In genomic region chr7:11256501-11256900, GRCh38 we compare ENCODE assay signal across 23 cellular contexts.
"Had no signal": no experiment of that assay in that cellular context is flagged by ENCODE, and none has a peak within 500 bp of the region (broad histone marks: within the 10 kb centered on the region; RNA-seq: fewer than 3 reads in every experiment).

No MANE protein-coding gene starts in this region.

- H3K79me2 ChIP-seq: parathyroid adenoma had no signal

- H3K9me3 ChIP-seq: gastrocnemius medialis, prostate gland, sigmoid colon, spleen, thoracic aorta, tibial nerve, upper lobe of right lung, uterus had no signal

- H3K4me1 ChIP-seq: gastrocnemius medialis, parathyroid adenoma, prostate gland, sigmoid colon, spleen, tibial nerve, upper lobe of right lung, uterus had no signal

- H3K27ac ChIP-seq: epithelial cell of prostate, gastrocnemius medialis, parathyroid adenoma, prostate gland, sigmoid colon, spleen, thoracic aorta, tibial nerve, upper lobe of right lung, uterus had no signal

- H3K27me3 ChIP-seq: sigmoid colon, spleen, tibial nerve, upper lobe of right lung, uterus had no signal

- H3K36me3 ChIP-seq: gastrocnemius medialis, prostate gland, sigmoid colon, spleen, thoracic aorta, tibial nerve, upper lobe of right lung, uterus had no signal

- DNase-seq: effector CD8-positive, alpha-beta T cell; endodermal cell; foreskin fibroblast; gastrocnemius medialis; head of caudate nucleus; kidney; natural killer cell; right cardiac atrium; sigmoid colon; spleen; stimulated activated CD4-positive, alpha-beta T cell treated with anti-CD3 and anti-CD28 coated beads, Interleukin-15, amount 100 ng/mL, for 24 hours; stimulated activated CD4-positive, alpha-beta T cell treated with anti-CD3 and anti-CD28 coated beads, Interleukin-2, amount 100 ng/mL, for 48 hours; stimulated activated naive B cell treated with anti-CD40 and anti-IgM and Interleukin-4, amounts not matched to agents 10 μg/mL and 1 μg/mL and 100 μg/mL, for 72 hours; upper lobe of right lung; uterus had no signal

- H2AFZ ChIP-seq: parathyroid adenoma had no signal

- ATAC-seq: esophagus mucosa; gastrocnemius medialis; left lobe of liver; natural killer cell; right cardiac atrium; stimulated activated naive B cell treated with anti-CD40 and anti-IgM and Interleukin-4, amounts not matched to agents 10 μg/mL and 1 μg/mL and 100 μg/mL, for 72 hours; upper lobe of right lung had no signal

- H3K9ac ChIP-seq: parathyroid adenoma had no signal

- H3K4me3 ChIP-seq: gastrocnemius medialis, lung, prostate gland, sigmoid colon, spleen, thoracic aorta, tibial nerve, upper lobe of right lung, uterus had no signal

- FAIRE-seq: kidney had no signal
